12 cellular contexts compared by ENCODE assay signal in the genomic region with DNA sequence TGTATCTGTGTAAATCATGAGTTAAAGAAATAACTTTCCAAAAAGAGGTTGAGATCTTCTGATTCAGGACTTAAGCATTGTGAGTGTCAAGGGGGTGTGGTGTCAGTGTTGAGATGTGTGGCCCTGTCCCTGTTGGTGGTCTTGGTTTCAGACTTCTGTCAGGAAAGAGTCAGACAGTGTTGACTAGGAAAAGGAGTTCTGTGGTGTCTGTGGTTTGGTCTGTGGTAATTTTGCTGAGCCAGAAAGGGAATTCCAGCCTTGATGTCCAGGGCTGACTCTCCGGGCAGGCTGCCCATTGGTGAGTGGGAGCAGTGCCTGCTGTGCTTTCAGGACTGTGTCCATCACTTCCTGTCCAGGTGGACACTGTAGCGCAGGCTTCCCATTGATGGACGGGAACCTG. TPM values are rescaled to one million over a fixed set of nuclear protein-coding genes. Genes with fewer than 3 reads are reported as not detected.
DNase-seq lines count a peak whose midpoint lies in the region; ATAC-seq and TF ChIP-seq lines count a peak whose summit lies in the region.
"Had no signal": no experiment of that assay in that cellular context is flagged by ENCODE, and none has a peak within 500 bp of the region (broad histone marks: within the 10 kb centered on the region; RNA-seq: fewer than 3 reads in every experiment).

No MANE protein-coding gene starts in this region.

- no peak for ATAC-seq in HG02571 (IDR thresholded peaks at IDR 0.05; ENCODE audit: unreplicated experiment)

- DNase-seq in NCI-H146 (lab: John Stamatoyannopoulos, UW), result peak; percentile 85
- DNase-seq in NCI-H146 treated with DMSO at 0.1 percent for 48 hours (lab: John Stamatoyannopoulos, UW; ENCODE audit: unreplicated experiment), result no peak
- peak; percentile 81 to 83 for DNase-seq in SJCRH30
- DNase-seq in fibroblast of pulmonary artery (ENCODE audit: low read depth), result peak; percentile 89
- peak; percentile 49 for DNase-seq in stromal cell of bone marrow (ENCODE audit: low read depth)
- DNase-seq in stimulated activated CD4-positive, alpha-beta T cell treated with anti-CD3 and anti-CD28 coated beads, Interleukin-12 subunit alpha, Interleukin-12 subunit beta, amount 100 ng/mL, for 4 hours, result no peak
- DNase-seq in CD1c-positive myeloid dendritic cell (ENCODE audit: extremely low spot score), result no peak
- DNase-seq: 8988T; activated CD4-positive, alpha-beta T cell treated with anti-CD3 and anti-CD28 coated beads for 1 hour; NCI-H1436 treated with DMSO at 0.1 percent for 48 hours; Peyer's patch had no signal

- H3K9me3 ChIP-seq in SJCRH30 (replicated peaks), result no peaks in the 10 kb centered on the region; the same call in 1 of the 2 replicates

- H3K4me1 ChIP-seq in SJCRH30, result peaks cover 10% of the 10 kb centered on the region

- no peaks in the 10 kb centered on the region for H3K36me3 ChIP-seq in SJCRH30
- H3K36me3 ChIP-seq: Peyer's patch had no signal

- TF ChIP-seq CTCF in fibroblast of pulmonary artery (IDR thresholded peaks at IDR 0.05; ENCODE audit: low read length, missing control alignments), result no peak

- H3K27ac ChIP-seq in SJCRH30, result no peak overlapping the region
- H3K27ac ChIP-seq: Peyer's patch had no signal

- H3K4me3 ChIP-seq in SJCRH30 (no peak overlapping the region), fibroblast of pulmonary artery (replicated peaks; ENCODE audit: low read depth, low read length) (no peak overlapping the region)
- H3K4me3 ChIP-seq: Peyer's patch had no signal

- peaks cover 6% of the 10 kb centered on the region for H3K27me3 ChIP-seq in SJCRH30

RNA-seq across cellular contexts. Expression of a gene that starts 39.8 kb away (rescaled TPM):
- total RNA-seq in SJCRH30 (2014; rRNA removed; shearing (Covaris generic)), result not detected in 2 replicates
- total RNA-seq: Peyer's patch had no signal

RNA-seq across cellular contexts. Expression of a gene that starts 43.9 kb away (rescaled TPM):
- total RNA-seq in SJCRH30 (2014; rRNA removed; shearing (Covaris generic)), result not detected in 2 replicates
- total RNA-seq: Peyer's patch had no signal

RNA-seq across cellular contexts. Expression of a gene that starts 57.7 kb away (rescaled TPM):
- not detected in 2 replicates for total RNA-seq in SJCRH30 (2014; rRNA removed; shearing (Covaris generic))
- total RNA-seq: Peyer's patch had no signal

Comparison
In these comparisons a context has a peak if more than half of its experiments do, and no peak if none do; other contexts are left out.
1. DNase-seq: peak in NCI-H146 (single experiment), SJCRH30 (2 of 2), fibroblast of pulmonary artery (single experiment) and stromal cell of bone marrow (single experiment); none in NCI-H146 treated with DMSO at 0.1 percent for 48 hours (single experiment), stimulated activated CD4-positive, alpha-beta T cell treated with anti-CD3 and anti-CD28 coated beads, Interleukin-12 subunit alpha, Interleukin-12 subunit beta, amount 100 ng/mL, for 4 hours (single experiment) and CD1c-positive myeloid dendritic cell (single experiment).